In genomic region chrX:65534450-65535292, GRCh38 we compare ENCODE assay signal across 8 cellular contexts. TPM values are rescaled to one million over a fixed set of nuclear protein-coding genes. Genes with fewer than 3 reads are reported as not detected.
DNase-seq lines count a peak whose midpoint lies in the region; ATAC-seq, FAIRE-seq and TF ChIP-seq lines count a peak whose summit lies in the region.

LAS1L (minus strand) TSS chrX:65534787; CDS start chrX:65534715, 72 bp downstream.

- H3K36me3 ChIP-seq in bronchial epithelial cell (ENCODE audit: control insufficient read depth, insufficient read depth, low read length), result peaks cover 4% of the 10 kb centered on the region

- peak; percentile 52 for FAIRE-seq in bronchial epithelial cell (lab: Jason Lieb, UNC)

- H3K4me3 ChIP-seq in AG04449 (ENCODE audit: low read depth, low read length) (peak within 1 kb of the TSS; percentile 83), WI38 (ENCODE audit: low read depth, low read length) (peak within 1 kb of the TSS; percentile 82), bronchial epithelial cell (ENCODE audit: low read depth, low read length) (peak within 1 kb of the TSS; percentile 85)

- no peak for TF ChIP-seq CTCF in AG04449 (IDR thresholded peaks at IDR 0.05; ENCODE audit: insufficient read depth, low read length, missing control alignments)
- no peak for TF ChIP-seq CTCF in WI38 (IDR thresholded peaks at IDR 0.05; ENCODE audit: low read depth, low read length)
- no peak for TF ChIP-seq CTCF in bronchial epithelial cell (IDR thresholded peaks at IDR 0.05; ENCODE audit: insufficient read depth, low read length, severe bottlenecking)

- POLR2A ChIA-PET in AG04449 (lab: Yijun Ruan, JAX), result no interaction called here

- CTCF ChIA-PET in AG04449 (lab: Yijun Ruan, JAX), result no interaction called here

- peak; percentile 100 for ATAC-seq in GM18907 (IDR thresholded peaks at IDR 0.05; ENCODE audit: unreplicated experiment)
- peak; percentile 99 for ATAC-seq in HG03159 (IDR thresholded peaks at IDR 0.05; ENCODE audit: unreplicated experiment)

- DNase-seq in AG04449 (ENCODE audit: low read depth, low spot score) (peak; percentile 69), NCI-H2227 treated with DMSO at 0.1 percent for 48 hours (lab: John Stamatoyannopoulos, UW) (peak; percentile 98), bronchial epithelial cell (ENCODE audit: low read depth) (peak; percentile 86), iPS-NIHi7 (ENCODE audit: extremely low spot score) (peak; percentile 91), smooth muscle cell of the brain vasculature (ENCODE audit: low read depth, low spot score) (peak; percentile 83)

- no peaks in the 10 kb centered on the region for H3K27me3 ChIP-seq in bronchial epithelial cell (ENCODE audit: control insufficient read depth, insufficient read depth, low read length)

RNA-seq across cellular contexts. Expression of gene LAS1L, which starts in this region (rescaled TPM):
- total RNA-seq in bronchial epithelial cell, result 30.0 and 30.5 TPM in 2 replicates

Comparison
In these comparisons a context has a peak if more than half of its experiments do, and no peak if none do; other contexts are left out.
1. Peak in every context shown above with its lines: DNase-seq, ATAC-seq and H3K4me3 ChIP-seq.